Comparison of ENCODE assay signal across 9 cellular contexts in the genomic region with DNA sequence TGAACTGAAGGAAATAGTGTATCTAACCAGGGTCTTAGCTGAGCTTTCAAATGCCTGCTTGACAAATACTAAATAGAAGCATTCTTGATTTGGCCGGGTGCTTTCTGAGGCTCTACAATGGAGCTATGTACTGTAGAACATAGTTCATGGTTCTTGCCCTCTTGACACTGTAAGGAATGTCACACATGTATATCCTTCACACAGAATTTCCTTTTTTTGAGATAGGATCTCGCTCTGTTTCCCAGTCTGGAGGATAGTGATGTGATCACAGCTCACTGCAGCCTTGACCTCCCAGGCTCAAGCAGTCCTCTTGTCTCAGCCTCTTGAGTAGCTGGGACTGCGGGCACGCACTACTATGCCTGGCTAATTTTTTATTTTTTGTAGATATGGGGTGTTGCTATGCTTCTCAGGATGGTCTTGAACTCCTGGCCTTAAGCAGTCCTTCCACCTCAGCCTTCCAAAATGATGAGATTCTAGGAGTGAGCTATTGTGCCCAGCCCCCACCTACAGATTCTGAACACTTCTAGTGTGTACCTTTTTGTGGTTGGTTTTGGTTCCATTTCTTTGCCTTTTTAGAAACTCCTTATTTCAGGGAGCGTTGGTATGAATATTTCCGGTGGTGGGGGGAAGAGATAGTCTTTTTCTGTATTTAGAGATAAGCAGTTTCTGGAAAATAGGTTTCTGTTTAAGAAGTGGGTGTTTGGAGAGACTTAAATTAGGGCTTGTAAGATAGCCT. TPM values are rescaled to one million over a fixed set of nuclear protein-coding genes. Genes with fewer than 3 reads are reported as not detected.
A peak's percentile ranks its signal among the peaks of the same experiment; 100 is the strongest.
DNase-seq lines count a peak whose midpoint lies in the region; ATAC-seq, FAIRE-seq and TF ChIP-seq lines count a peak whose summit lies in the region.
"Had no signal": no experiment of that assay in that cellular context is flagged by ENCODE, and none has a peak within 500 bp of the region (broad histone marks: within the 10 kb centered on the region; RNA-seq: fewer than 3 reads in every experiment).

No MANE protein-coding gene starts in this region.

- no peaks in the 10 kb centered on the region for H3K27me3 ChIP-seq in stomach smooth muscle (ENCODE audit: control insufficient read depth in 1 of 2, insufficient read depth in 2 of 2, low read length in 2 of 2)
- H3K27me3 ChIP-seq in H9 (ENCODE audit: insufficient read depth, low read length), result no peaks in the 10 kb centered on the region; the same call in 1 of the 2 replicates

- H4K91ac ChIP-seq in H9 (ENCODE audit: insufficient read length, low read depth, low read length), result no peak overlapping the region

- peak; percentile 33 for DNase-seq in T-helper 2 cell treated with Interferon-gamma antibody and Interleukin-4, amounts not matched to agents 5 μg/mL and 100 μg/mL, for 36 hours (ENCODE audit: low spot score)
- DNase-seq in T-helper 2 cell (no peak), kidney (no peak), H9 (no peak), NCI-H187 (lab: John Stamatoyannopoulos, UW) (no peak), NCI-H1092 treated with DMSO at 0.1 percent for 48 hours (lab: John Stamatoyannopoulos, UW) (no peak)
- DNase-seq in activated T-cell treated with anti-CD3 and anti-CD28 coated beads, Interleukin-2, amount 50 U/mL, for 4 hours, result no peak
- DNase-seq: 8988T had no signal

- H3K9ac ChIP-seq in kidney (ENCODE audit: low read length in 2 of 2) (peak overlapping the region in 1 of 2 donors; percentile 4), stomach smooth muscle (ENCODE audit: low read length in 2 of 2) (no peak overlapping the region), H9 (ENCODE audit: extremely low read depth, insufficient read length, low read length) (no peak overlapping the region)

- no peak overlapping the region for H3K4me2 ChIP-seq in H9 (ENCODE audit: insufficient read depth, insufficient read length, low read length)

- no peak overlapping the region for H3K18ac ChIP-seq in H9 (ENCODE audit: insufficient read length, low read depth, low read length)

- no peaks in the 10 kb centered on the region for H3K27me3 Mint-ChIP-seq in T-helper 2 cell treated with Interferon-gamma antibody and Interleukin-4, amounts not matched to agents 5 μg/mL and 100 μg/mL, for 36 hours (ENCODE audit: low read depth)
- no peaks in the 10 kb centered on the region for H3K27me3 Mint-ChIP-seq in activated T-cell treated with anti-CD3 and anti-CD28 coated beads, Interleukin-2, amount 50 U/mL, for 4 hours (ENCODE audit: low read depth)
- peaks cover 20% of the 10 kb centered on the region for H3K27me3 Mint-ChIP-seq in H9 (ENCODE audit: low read depth)

- no peak overlapping the region for H2AK5ac ChIP-seq in H9 (ENCODE audit: insufficient read length, low read length)

- H3K9me3 Mint-ChIP-seq in T-helper 2 cell treated with Interferon-gamma antibody and Interleukin-4, amounts not matched to agents 5 μg/mL and 100 μg/mL, for 36 hours, result no peaks in the 10 kb centered on the region
- no peaks in the 10 kb centered on the region for H3K9me3 Mint-ChIP-seq in activated T-cell treated with anti-CD3 and anti-CD28 coated beads, Interleukin-2, amount 50 U/mL, for 4 hours
- no peaks in the 10 kb centered on the region for H3K9me3 Mint-ChIP-seq in H9

- no peak overlapping the region for H2BK5ac ChIP-seq in H9 (ENCODE audit: insufficient read length, low read length)

- H4K5ac ChIP-seq in H9 (ENCODE audit: insufficient read length, low read depth, low read length), result no peak overlapping the region

- H3K4me1 Mint-ChIP-seq in T-helper 2 cell treated with Interferon-gamma antibody and Interleukin-4, amounts not matched to agents 5 μg/mL and 100 μg/mL, for 36 hours (ENCODE audit: low read depth), result peaks cover 57% of the 10 kb centered on the region
- H3K4me1 Mint-ChIP-seq in activated T-cell treated with anti-CD3 and anti-CD28 coated beads, Interleukin-2, amount 50 U/mL, for 4 hours (ENCODE audit: low read depth), result peaks cover 80% of the 10 kb centered on the region
- peaks cover 32 to 34% of the 10 kb centered on the region in 2 experiments for H3K4me1 Mint-ChIP-seq in H9

- no CpG with 5 or more reads among the region's 6 CpGs for WGBS in H9 (ENCODE audit: extremely low coverage, insufficient read length, low lambda C conversion rate)

- no peak overlapping the region for H3K23ac ChIP-seq in H9 (ENCODE audit: insufficient read length, low read depth, low read length)

- no peak for FAIRE-seq in kidney (lab: Jason Lieb, UNC)

- peak overlapping the region; percentile 94 for H3K4me3 Mint-ChIP-seq in T-helper 2 cell treated with Interferon-gamma antibody and Interleukin-4, amounts not matched to agents 5 μg/mL and 100 μg/mL, for 36 hours
- peak overlapping the region; percentile 94 for H3K4me3 Mint-ChIP-seq in activated T-cell treated with anti-CD3 and anti-CD28 coated beads, Interleukin-2, amount 50 U/mL, for 4 hours
- no peak overlapping the region for H3K4me3 Mint-ChIP-seq in H9

- no peak overlapping the region for H2BK12ac ChIP-seq in H9 (ENCODE audit: insufficient read length, low read depth, low read length)

- H4K20me1 ChIP-seq in H9 (ENCODE audit: control insufficient read depth, insufficient read depth, insufficient read length), result no peaks in the 10 kb centered on the region

- no peak overlapping the region for H3K4ac ChIP-seq in H9 (ENCODE audit: low read depth, low read length)

- peaks cover 6% of the 10 kb centered on the region; the same call in 1 of the 2 replicates for H3K79me2 ChIP-seq in H9 (ENCODE audit: insufficient read depth, low read length)

- H3K27ac ChIP-seq in kidney (ENCODE audit: low read depth in 2 of 2, low read length in 2 of 2), result peak overlapping the region in 1 of 2 donors; percentile 32
- H3K27ac ChIP-seq in stomach smooth muscle (ENCODE audit: low read length), result peak overlapping the region; percentile 87
- H3K27ac ChIP-seq in H9 (ENCODE audit: insufficient read length, low read depth, low read length), result no peak overlapping the region

- H3K56ac ChIP-seq in H9 (ENCODE audit: insufficient read length, low read depth, low read length), result no peak overlapping the region

- no peak overlapping the region for H2AFZ ChIP-seq in H9 (ENCODE audit: low read length)

- H2BK120ac ChIP-seq in H9 (ENCODE audit: low read depth, low read length, poor library complexity, severe bottlenecking), result no peak overlapping the region

- TF ChIP-seq CTCF in kidney (IDR thresholded peaks at IDR 0.05; ENCODE audit: borderline replicate concordance, extremely low read depth, insufficient read depth) (no peak), H9 (conservative IDR thresholded peaks at IDR 0.05) (no peak)

- no peak overlapping the region for H2BK15ac ChIP-seq in H9 (ENCODE audit: low read depth, low read length)

- no peaks in the 10 kb centered on the region for H3K79me1 ChIP-seq in H9 (ENCODE audit: insufficient read depth, low read depth, low read length, poor library complexity, severe bottlenecking)

- peak overlapping the region; percentile 47 to 83 for H3K4me3 ChIP-seq in kidney (ENCODE audit: low read length in 2 of 2)
- H3K4me3 ChIP-seq in stomach smooth muscle (ENCODE audit: low read length in 2 of 2), result peak overlapping the region; percentile 98 to 100

- H3K36me3 ChIP-seq in kidney (ENCODE audit: control insufficient read depth in 1 of 2, insufficient read depth in 2 of 2, low read length in 2 of 2) (peaks cover 2 to 4% of the 10 kb centered on the region in 2 donors), stomach smooth muscle (ENCODE audit: control insufficient read depth in 2 of 2, insufficient read depth in 2 of 2, low read length in 2 of 2) (peaks cover 10 to 13% of the 10 kb centered on the region in 2 donors)

- peak overlapping the region; percentile 79 for H3K27ac Mint-ChIP-seq in T-helper 2 cell treated with Interferon-gamma antibody and Interleukin-4, amounts not matched to agents 5 μg/mL and 100 μg/mL, for 36 hours
- peak overlapping the region in 1 of 3 experiments; percentile 19; a peak in 1 of 7 replicates for H3K27ac Mint-ChIP-seq in H9

- peak; percentile 7 to 17 for ATAC-seq in activated T-cell treated with anti-CD3 and anti-CD28 coated beads, Interleukin-2, amount 50 U/mL, for 4 hours

- no peak overlapping the region for H3K14ac ChIP-seq in H9 (ENCODE audit: insufficient read depth, low read length)

- H4K8ac ChIP-seq in H9 (replicated peaks; ENCODE audit: insufficient read length, low read depth, low read length), result no peak overlapping the region

- no peak overlapping the region for H2BK20ac ChIP-seq in H9 (ENCODE audit: low read depth, low read length, poor library complexity, severe bottlenecking)

- H3K9me3 ChIP-seq in kidney (ENCODE audit: control insufficient read depth in 1 of 2, low read length in 2 of 2) (no peaks in the 10 kb centered on the region), stomach smooth muscle (ENCODE audit: control insufficient read depth in 2 of 2, low read length in 2 of 2) (no peaks in the 10 kb centered on the region), H9 (ENCODE audit: control insufficient read depth, low read depth, low read length) (no peaks in the 10 kb centered on the region)

- intact Hi-C loops in kidney (cut with DNase I), result no loop called here

- peaks cover 17% of the 10 kb centered on the region for H3K23me2 ChIP-seq in H9 (ENCODE audit: insufficient read length, low read depth, low read length, poor library complexity, severe bottlenecking)

- H3T11ph ChIP-seq in H9 (ENCODE audit: low read length), result no peak overlapping the region

- peaks cover 42% of the 10 kb centered on the region for H3K36me3 Mint-ChIP-seq in T-helper 2 cell treated with Interferon-gamma antibody and Interleukin-4, amounts not matched to agents 5 μg/mL and 100 μg/mL, for 36 hours (ENCODE audit: low read depth)
- peaks cover 22% of the 10 kb centered on the region for H3K36me3 Mint-ChIP-seq in activated T-cell treated with anti-CD3 and anti-CD28 coated beads, Interleukin-2, amount 50 U/mL, for 4 hours (ENCODE audit: insufficient read depth)
- peaks cover 6 to 16% (median 16%) of the 10 kb centered on the region in 3 experiments; a peak in 6 of 7 replicates for H3K36me3 Mint-ChIP-seq in H9 (ENCODE audit: insufficient read depth in 1 of 3, low read depth in 3 of 3)

- H3K4me1 ChIP-seq in kidney (ENCODE audit: control insufficient read depth in 1 of 2, insufficient read depth in 1 of 2, low read depth in 1 of 2, low read length in 2 of 2), result peaks cover 26 to 42% of the 10 kb centered on the region in 2 donors
- peaks cover 65% of the 10 kb centered on the region for H3K4me1 ChIP-seq in stomach smooth muscle (ENCODE audit: control insufficient read depth, insufficient read depth, low read length)
- H3K4me1 ChIP-seq in H9 (ENCODE audit: insufficient read depth, low read length), result no peaks in the 10 kb centered on the region

RNA-seq across cellular contexts. Expression of gene MLXIP, which starts 4.2 kb away (rescaled TPM):
- 10 to 100 TPM; 35.9 to 42.3 (median 37.9) TPM for total RNA-seq in activated T-cell treated with anti-CD3 and anti-CD28 coated beads, Interleukin-2, amount 50 U/mL, for 4 hours
- 67.6 TPM for total RNA-seq in kidney
- polyA plus RNA-seq in kidney (ENCODE audit: insufficient read depth, low read depth, low replicate concordance), result 10.9 TPM
- total RNA-seq in H9 (2021), result 28.6 and 32.4 TPM in 2 replicates

Comparison
In these comparisons a context has a peak if more than half of its experiments do, and no peak if none do; other contexts are left out.
1. H3K4me3 Mint-ChIP-seq: peak in T-helper 2 cell treated with Interferon-gamma antibody and Interleukin-4, amounts not matched to agents 5 μg/mL and 100 μg/mL, for 36 hours (single experiment) and activated T-cell treated with anti-CD3 and anti-CD28 coated beads, Interleukin-2, amount 50 U/mL, for 4 hours (single experiment); none in H9 (0 of 2).